In genomic region chr4:42281324-42282020, GRCh38 we compare ENCODE assay signal across 9 cellular contexts.
A peak's percentile ranks its signal among the peaks of the same experiment; 100 is the strongest.
DNase-seq lines count a peak whose midpoint lies in the region; ATAC-seq and TF ChIP-seq lines count a peak whose summit lies in the region.
"Had no signal": no experiment of that assay in that cellular context is flagged by ENCODE, and none has a peak within 500 bp of the region (broad histone marks: within the 10 kb centered on the region; RNA-seq: fewer than 3 reads in every experiment).

No MANE protein-coding gene starts in this region.

- no peak for TF ChIP-seq CTCF in coronary artery (IDR thresholded peaks at IDR 0.05)

- H3K27ac ChIP-seq in coronary artery = no peak overlapping the region
- H3K27ac ChIP-seq: thoracic aorta had no signal

- ATAC-seq in GM18498 (IDR thresholded peaks at IDR 0.05; ENCODE audit: unreplicated experiment) (peak; percentile 67), GM21360 (IDR thresholded peaks at IDR 0.05; ENCODE audit: unreplicated experiment) (peak; percentile 42), HG03108 (IDR thresholded peaks at IDR 0.05; ENCODE audit: unreplicated experiment) (peak; percentile 61)

- DNase-seq in coronary artery (ENCODE audit: low spot score) (no peak), AG08395 (ENCODE audit: low spot score) (no peak), T-helper 1 cell (no peak), RKO (ENCODE audit: low spot score) (no peak), SW 1271 (lab: John Stamatoyannopoulos, UW) (no peak)

- peak overlapping the region; percentile 36 for H3K4me3 ChIP-seq in coronary artery
- H3K4me3 ChIP-seq: thoracic aorta had no signal
